2 cellular contexts compared by ENCODE assay signal in the genomic region with DNA sequence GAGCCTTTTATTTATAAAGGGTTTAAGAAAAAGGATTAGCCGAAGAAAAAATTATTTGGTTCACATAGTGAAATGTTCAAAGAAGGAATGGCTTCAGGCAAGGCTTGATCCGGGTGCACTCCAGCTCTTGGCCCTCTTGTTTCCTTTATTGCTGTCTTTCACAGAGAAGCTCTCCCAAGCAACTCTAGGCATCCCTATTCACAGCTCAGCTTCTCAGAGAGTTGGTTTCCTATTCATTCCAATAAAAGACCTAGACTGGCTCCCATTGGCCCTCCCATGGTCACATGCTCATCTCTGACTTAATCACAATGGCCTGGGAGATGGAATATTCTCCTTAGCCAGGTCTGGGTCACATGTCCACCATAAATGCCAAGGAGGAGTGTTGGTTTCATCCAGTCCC.
TF ChIP-seq lines count a peak whose summit lies in the region.

No MANE protein-coding gene starts in this region.

TF ChIP-seq in SK-N-SH, 30 proteins besides CTCF, POLR2A, EP300 and RAD21:
- TF ChIP-seq FOSL2 (IDR thresholded peaks at IDR 0.05; ENCODE audit: borderline replicate concordance, low read depth) (no peak), YY1 (IDR thresholded peaks at IDR 0.05; ENCODE audit: low read depth) (no peak), MXI1 (IDR thresholded peaks at IDR 0.05; ENCODE audit: low read depth, low read length) (no peak), TEAD4 (IDR thresholded peaks at IDR 0.05; ENCODE audit: borderline replicate concordance, insufficient read depth) (no peak), FOXJ3 (CRISPR knock-in tag; IDR thresholded peaks at IDR 0.05) (no peak)
- TF ChIP-seq, protein P1, sequence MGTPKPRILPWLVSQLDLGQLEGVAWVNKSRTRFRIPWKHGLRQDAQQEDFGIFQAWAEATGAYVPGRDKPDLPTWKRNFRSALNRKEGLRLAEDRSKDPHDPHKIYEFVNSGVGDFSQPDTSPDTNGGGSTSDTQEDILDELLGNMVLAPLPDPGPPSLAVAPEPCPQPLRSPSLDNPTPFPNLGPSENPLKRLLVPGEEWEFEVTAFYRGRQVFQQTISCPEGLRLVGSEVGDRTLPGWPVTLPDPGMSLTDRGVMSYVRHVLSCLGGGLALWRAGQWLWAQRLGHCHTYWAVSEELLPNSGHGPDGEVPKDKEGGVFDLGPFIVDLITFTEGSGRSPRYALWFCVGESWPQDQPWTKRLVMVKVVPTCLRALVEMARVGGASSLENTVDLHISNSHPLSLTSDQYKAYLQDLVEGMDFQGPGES (IDR thresholded peaks at IDR 0.05; ENCODE audit: low read depth, low read length), result no peak
- TF ChIP-seq, protein P2, sequence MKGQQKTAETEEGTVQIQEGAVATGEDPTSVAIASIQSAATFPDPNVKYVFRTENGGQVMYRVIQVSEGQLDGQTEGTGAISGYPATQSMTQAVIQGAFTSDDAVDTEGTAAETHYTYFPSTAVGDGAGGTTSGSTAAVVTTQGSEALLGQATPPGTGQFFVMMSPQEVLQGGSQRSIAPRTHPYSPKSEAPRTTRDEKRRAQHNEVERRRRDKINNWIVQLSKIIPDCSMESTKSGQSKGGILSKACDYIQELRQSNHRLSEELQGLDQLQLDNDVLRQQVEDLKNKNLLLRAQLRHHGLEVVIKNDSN (IDR thresholded peaks at IDR 0.05; ENCODE audit: borderline replicate concordance, low read depth), result peak; percentile 64; the same call in 1 of the 2 replicates
- TF ChIP-seq, protein P3, sequence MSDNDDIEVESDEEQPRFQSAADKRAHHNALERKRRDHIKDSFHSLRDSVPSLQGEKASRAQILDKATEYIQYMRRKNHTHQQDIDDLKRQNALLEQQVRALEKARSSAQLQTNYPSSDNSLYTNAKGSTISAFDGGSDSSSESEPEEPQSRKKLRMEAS (IDR thresholded peaks at IDR 0.05; ENCODE audit: low read depth), result no peak

TF ChIP-seq in endothelial cell of umbilical vein, 7 proteins besides CTCF, POLR2A, EP300 and RAD21:
- TF ChIP-seq MYC (IDR thresholded peaks at IDR 0.05; ENCODE audit: low read depth, low read length) (no peak), FOS (IDR thresholded peaks at IDR 0.05; ENCODE audit: borderline replicate concordance, insufficient read depth, low read length) (no peak), JUN (IDR thresholded peaks at IDR 0.05; ENCODE audit: borderline replicate concordance, insufficient read depth, insufficient read length, low read depth) (no peak), POLR2AphosphoS5 (IDR thresholded peaks at IDR 0.05; ENCODE audit: insufficient read depth, low read depth, low read length) (no peak), GATA2 (IDR thresholded peaks at IDR 0.05; ENCODE audit: insufficient read depth, insufficient read length, low read depth, low read length) (no peak), EZH2 (IDR thresholded peaks at IDR 0.05; ENCODE audit: borderline replicate concordance, low read depth, low read length, severe bottlenecking) (no peak)
- TF ChIP-seq, protein P3 (IDR thresholded peaks at IDR 0.05; ENCODE audit: insufficient read depth, insufficient read length), result no peak
